In genomic region chr6:41941280-41942044, GRCh38 we compare ENCODE assay signal across 8 cellular contexts. TPM values are rescaled to one million over a fixed set of nuclear protein-coding genes. Genes with fewer than 3 reads are reported as not detected.
DNase-seq lines count a peak whose midpoint lies in the region; ATAC-seq and TF ChIP-seq lines count a peak whose summit lies in the region.

Gene CCND3 (minus strand): TSS chr6:41941808. CDS start chr6:41941649, 159 bp downstream.

- no peak for TF ChIP-seq EP300 in stomach (IDR thresholded peaks at IDR 0.05)

- H3K36me3 ChIP-seq in Karpas-422 (ENCODE audit: insufficient read depth, low read length) (peaks cover 7% of the 10 kb centered on the region; the same call in 1 of the 2 replicates), stomach (peaks cover 0 to 14% (median 6%) of the 10 kb centered on the region in 4 donors)

- H4K20me1 ChIP-seq in Karpas-422 (ENCODE audit: insufficient read depth, low read depth, low read length): 0 out of 2 replicates have a peak, but pooled peaks cover 11% of the 10 kb centered on the region

- no peaks in the 10 kb centered on the region for H3K9me2 ChIP-seq in Karpas-422 (replicated peaks; ENCODE audit: insufficient read depth, low read length)

- peak within 1 kb of the TSS; percentile 89 for H3K4me2 ChIP-seq in Karpas-422 (ENCODE audit: low read depth, low read length, poor library complexity, severe bottlenecking)

- WGBS in stomach, 5 donors: 0 to 1% (median 0%) methylated on average over 17 to 84 of the region's 86 CpGs

- peak; percentile 96 for DNase-seq in Daoy (ENCODE audit: low read depth)
- DNase-seq in Karpas-422: peak; percentile 98
- DNase-seq in RWPE1 (ENCODE audit: low spot score): peak; percentile 85
- peak; percentile 87 for DNase-seq in activated T-helper 2 cell treated with anti-CD3 and anti-CD28 coated beads, Interferon-gamma antibody, Interleukin-2, Interleukin-4, amounts not matched to agents 10 μg/mL and 5 μg/mL and 100 μg/mL, durations not matched to agents 14 hours and 24 hours and 36 hours (ENCODE audit: low spot score)
- peak; percentile 91 for DNase-seq in fibroblast of pulmonary artery (ENCODE audit: low read depth)
- peak; percentile 80 for DNase-seq in neural crest cell (ENCODE audit: low read depth, low spot score)
- peak; percentile 92 for DNase-seq in stomach

- H3K4me1 ChIP-seq in Karpas-422 (ENCODE audit: low read length): peaks cover 50% of the 10 kb centered on the region
- H3K4me1 ChIP-seq in stomach: peaks cover 29 to 57% (median 53%) of the 10 kb centered on the region in 4 donors

- peak within 1 kb of the TSS; percentile 57 for H2AFZ ChIP-seq in Karpas-422 (ENCODE audit: low read length)

- H3K9me3 Mint-ChIP-seq in activated T-helper 2 cell treated with anti-CD3 and anti-CD28 coated beads, Interferon-gamma antibody, Interleukin-2, Interleukin-4, amounts not matched to agents 10 μg/mL and 5 μg/mL and 100 μg/mL, durations not matched to agents 14 hours and 24 hours and 36 hours: no peaks in the 10 kb centered on the region
- H3K9me3 Mint-ChIP-seq in neural crest cell: no peaks in the 10 kb centered on the region

- no peaks in the 10 kb centered on the region for H3K27me3 Mint-ChIP-seq in activated T-helper 2 cell treated with anti-CD3 and anti-CD28 coated beads, Interferon-gamma antibody, Interleukin-2, Interleukin-4, amounts not matched to agents 10 μg/mL and 5 μg/mL and 100 μg/mL, durations not matched to agents 14 hours and 24 hours and 36 hours (ENCODE audit: low read depth)
- H3K27me3 Mint-ChIP-seq in neural crest cell (ENCODE audit: low read depth): peaks cover 6% of the 10 kb centered on the region

- peak; percentile 84 for ATAC-seq in GM21825 (IDR thresholded peaks at IDR 0.05; ENCODE audit: unreplicated experiment)

- CTCF ChIA-PET in RWPE1 (lab: Yijun Ruan, JAX): interaction anchor here (1.5 to 2.5 kb wide), 1 partner anchor 103 kb away, joined by 6 to 12 read pairs; no protein-coding TSS in a partner anchor

- no peaks in the 10 kb centered on the region for H3K9me3 ChIP-seq in Karpas-422 (ENCODE audit: low read length)
- H3K9me3 ChIP-seq in stomach: no peaks in the 10 kb centered on the region

- H3K4me3 Mint-ChIP-seq in activated T-helper 2 cell treated with anti-CD3 and anti-CD28 coated beads, Interferon-gamma antibody, Interleukin-2, Interleukin-4, amounts not matched to agents 10 μg/mL and 5 μg/mL and 100 μg/mL, durations not matched to agents 14 hours and 24 hours and 36 hours (ENCODE audit: low read depth): peak within 1 kb of the TSS; percentile 93
- peak within 1 kb of the TSS; percentile 94 for H3K4me3 Mint-ChIP-seq in neural crest cell

- H3K36me3 Mint-ChIP-seq in activated T-helper 2 cell treated with anti-CD3 and anti-CD28 coated beads, Interferon-gamma antibody, Interleukin-2, Interleukin-4, amounts not matched to agents 10 μg/mL and 5 μg/mL and 100 μg/mL, durations not matched to agents 14 hours and 24 hours and 36 hours (ENCODE audit: low read depth): peaks cover 40% of the 10 kb centered on the region
- peaks cover under 1% of the 10 kb centered on the region for H3K36me3 Mint-ChIP-seq in neural crest cell (ENCODE audit: low read depth)

- H3K79me2 ChIP-seq in Karpas-422 (ENCODE audit: low read length): peaks cover 46% of the 10 kb centered on the region

- peak within 1 kb of the TSS; percentile 97 for H3K4me3 ChIP-seq in Karpas-422 (ENCODE audit: low read length)
- H3K4me3 ChIP-seq in fibroblast of pulmonary artery (replicated peaks; ENCODE audit: low read depth, low read length): peak within 1 kb of the TSS; percentile 93
- peak within 1 kb of the TSS; percentile 66 to 90 (median 84) for H3K4me3 ChIP-seq in stomach

- no peaks in the 10 kb centered on the region for H3K27me3 ChIP-seq in Karpas-422 (ENCODE audit: low read length)
- no peaks in the 10 kb centered on the region for H3K27me3 ChIP-seq in stomach

- no peak for TF ChIP-seq POLR2A in stomach (IDR thresholded peaks at IDR 0.05)

- peak within 1 kb of the TSS; percentile 95 for H3K9ac ChIP-seq in Karpas-422 (ENCODE audit: low read length)

- H3K27ac Mint-ChIP-seq in activated T-helper 2 cell treated with anti-CD3 and anti-CD28 coated beads, Interferon-gamma antibody, Interleukin-2, Interleukin-4, amounts not matched to agents 10 μg/mL and 5 μg/mL and 100 μg/mL, durations not matched to agents 14 hours and 24 hours and 36 hours: peak within 1 kb of the TSS; percentile 87
- no peak within 1 kb of the TSS for H3K27ac Mint-ChIP-seq in neural crest cell (ENCODE audit: unreplicated experiment)

- TF ChIP-seq CTCF in RWPE1 (conservative IDR thresholded peaks at IDR 0.05; ENCODE audit: low read depth) (no peak), fibroblast of pulmonary artery (IDR thresholded peaks at IDR 0.05; ENCODE audit: low read length, missing control alignments) (no peak), neural crest cell (conservative IDR thresholded peaks at IDR 0.05) (peak; percentile 10), stomach (IDR thresholded peaks at IDR 0.05) (no peak)

- peaks cover 44% of the 10 kb centered on the region for H3K4me1 Mint-ChIP-seq in activated T-helper 2 cell treated with anti-CD3 and anti-CD28 coated beads, Interferon-gamma antibody, Interleukin-2, Interleukin-4, amounts not matched to agents 10 μg/mL and 5 μg/mL and 100 μg/mL, durations not matched to agents 14 hours and 24 hours and 36 hours (ENCODE audit: low read depth)
- H3K4me1 Mint-ChIP-seq in neural crest cell: peaks cover 32% of the 10 kb centered on the region

- intact Hi-C loops in activated T-helper 2 cell treated with anti-CD3 and anti-CD28 coated beads, Interferon-gamma antibody, Interleukin-2, Interleukin-4, amounts not matched to agents 10 μg/mL and 5 μg/mL and 100 μg/mL, durations not matched to agents 14 hours and 24 hours and 36 hours (cut with micrococcal nuclease): loop anchor here (1.0 to 2.0 kb wide), 2 partner anchors 20 to 69 kb away; partner anchors contain the start of genes BYSL and MED20
- intact Hi-C loops in stomach (cut with DNase I; ENCODE audit: low total_unique reads): no loop called here

- POLR2A ChIA-PET in RWPE1 (lab: Yijun Ruan, JAX; ENCODE audit: low non-redundant PET): no interaction called here

- peak within 1 kb of the TSS; percentile 98 for H3K27ac ChIP-seq in Karpas-422 (ENCODE audit: low read length)
- peak within 1 kb of the TSS; percentile 83 for H3K27ac ChIP-seq in RWPE1
- peak within 1 kb of the TSS; percentile 83 to 91 (median 89) for H3K27ac ChIP-seq in stomach

RNA-seq across cellular contexts. Expression of gene CCND3, which starts in this region (rescaled TPM):
- 43.3 and 51.6 TPM in 2 replicates for total RNA-seq in Daoy (2014; rRNA removed; shearing (Covaris generic))
- total RNA-seq in Karpas-422 (2014; rRNA removed; shearing (Covaris generic); ENCODE audit: low replicate concordance): 63.5 and 74.8 TPM in 2 replicates
- total RNA-seq in activated T-helper 2 cell treated with anti-CD3 and anti-CD28 coated beads, Interferon-gamma antibody, Interleukin-2, Interleukin-4, amounts not matched to agents 10 μg/mL and 5 μg/mL and 100 μg/mL, durations not matched to agents 14 hours and 24 hours and 36 hours: 207 and 217 TPM in 2 replicates
- total RNA-seq in neural crest cell: 21.7 and 24.4 TPM in 2 replicates
- 100 to 1,000 TPM in 2 of 5 donors, 10 to 100 TPM in 3; 40.6 to 193 (median 84.2) TPM for total RNA-seq in stomach
- polyA plus RNA-seq in stomach: 10 to 100 TPM; 75.3 to 77.2 (median 75.9) TPM

Comparison
In these comparisons a context has a peak if more than half of its experiments do, and no peak if none do; other contexts are left out.
1. Peak in every context shown above with its lines: DNase-seq, ATAC-seq, H3K4me3 ChIP-seq and H3K27ac ChIP-seq.